Comparison of ENCODE assay signal across 8 cellular contexts in the genomic region with DNA sequence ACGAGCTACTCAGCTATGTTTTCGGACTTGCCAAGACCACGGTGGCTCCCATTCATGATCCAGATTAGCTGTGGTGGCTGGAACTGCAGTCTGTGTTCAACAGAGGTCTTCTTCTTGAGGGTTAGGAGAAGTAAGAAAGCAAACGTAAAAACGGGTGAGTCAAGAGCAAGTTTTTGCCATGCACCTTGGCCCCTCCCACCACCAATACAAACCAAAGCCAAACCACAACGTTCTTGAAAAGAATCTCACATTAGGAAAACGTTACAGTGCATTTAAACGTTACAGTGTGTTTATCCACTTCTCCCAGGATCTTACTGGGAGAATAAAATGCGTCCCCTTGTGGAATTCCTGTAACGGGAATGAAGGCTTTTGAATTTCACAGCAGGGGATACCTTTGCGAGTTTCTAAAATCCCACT. TPM values are rescaled to one million over a fixed set of nuclear protein-coding genes. Genes with fewer than 3 reads are reported as not detected.
DNase-seq lines count a peak whose midpoint lies in the region; ATAC-seq and TF ChIP-seq lines count a peak whose summit lies in the region.

No MANE protein-coding gene starts in this region.

- CTCF ChIA-PET in activated naive CD4-positive, alpha-beta T cell treated with anti-CD3 and anti-CD28 coated beads for 36 hours (lab: Charles Lee), result interaction anchor here (0.6 to 6.7 kb wide), 16 partner anchors 12 to 460 kb away, joined by 3 to 60 read pairs (median 4); a partner anchor contains a TSS

- TF ChIP-seq CTCF in GM12875 (IDR thresholded peaks at IDR 0.05; ENCODE audit: borderline replicate concordance, insufficient read depth, low read depth, low read length), result no peak

- WGBS in right cardiac atrium, result 6% methylated on average over 11 of the region's 11 CpGs

- H3K9me3 Mint-ChIP-seq in activated naive CD4-positive, alpha-beta T cell treated with anti-CD3 and anti-CD28 coated beads for 36 hours, result no peaks in the 10 kb centered on the region

- DNase-seq in RPMI7951 (ENCODE audit: low read depth) (peak; percentile 73), right cardiac atrium (no peak), epidermal melanocyte (ENCODE audit: insufficient read length, low spot score) (no peak)
- peak; percentile 84 for DNase-seq in activated naive CD4-positive, alpha-beta T cell treated with anti-CD3 and anti-CD28 coated beads for 36 hours

- H3K27ac Mint-ChIP-seq in activated naive CD4-positive, alpha-beta T cell treated with anti-CD3 and anti-CD28 coated beads for 36 hours, result peak overlapping the region; percentile 93

- H3K4me1 Mint-ChIP-seq in activated naive CD4-positive, alpha-beta T cell treated with anti-CD3 and anti-CD28 coated beads for 36 hours (ENCODE audit: low read depth), result peaks cover 40% of the 10 kb centered on the region

- peaks cover 2% of the 10 kb centered on the region for H3K36me3 Mint-ChIP-seq in activated naive CD4-positive, alpha-beta T cell treated with anti-CD3 and anti-CD28 coated beads for 36 hours (ENCODE audit: low read depth)

- H3K4me3 Mint-ChIP-seq in activated naive CD4-positive, alpha-beta T cell treated with anti-CD3 and anti-CD28 coated beads for 36 hours, result peak overlapping the region; percentile 94

- H3K4me1 ChIP-seq in right cardiac atrium (ENCODE audit: control insufficient read depth, insufficient read depth, low read length), result peaks cover 3% of the 10 kb centered on the region

- H3K27me3 ChIP-seq in right cardiac atrium (ENCODE audit: control insufficient read depth, insufficient read depth), result no peaks in the 10 kb centered on the region

- H3K4me3 ChIP-seq in GM12875 (ENCODE audit: low read depth, low read length), result peak overlapping the region; percentile 79
- H3K4me3 ChIP-seq in right cardiac atrium (ENCODE audit: low read length), result peak overlapping the region; percentile 89
- H3K4me3 ChIP-seq in skin epidermis, result peak overlapping the region; percentile 58 to 87 (median 84)

- intact Hi-C loops in activated naive CD4-positive, alpha-beta T cell treated with anti-CD3 and anti-CD28 coated beads for 36 hours (cut with micrococcal nuclease), result loop anchor here (5.0 kb wide), 1 partner anchor 51 kb away; no protein-coding TSS in a partner anchor
- intact Hi-C loops in right cardiac atrium (cut with DNase I), result loop anchor here in 3 of 4 donors (10.0 kb wide), 3 partner anchors 248 to 458 kb away; no protein-coding TSS in a partner anchor

- peak overlapping the region; percentile 85 for H3K27ac ChIP-seq in right cardiac atrium (ENCODE audit: low read length)
- peak overlapping the region in 20 of 21 experiments; percentile 21 to 96 (median 86) for H3K27ac ChIP-seq in skin epidermis

- H3K27me3 Mint-ChIP-seq in activated naive CD4-positive, alpha-beta T cell treated with anti-CD3 and anti-CD28 coated beads for 36 hours (ENCODE audit: low read depth), result no peaks in the 10 kb centered on the region

- no peaks in the 10 kb centered on the region for H3K9me3 ChIP-seq in right cardiac atrium (ENCODE audit: control insufficient read depth, low read length)

- ATAC-seq in right cardiac atrium (no peak), GM18873 (IDR thresholded peaks at IDR 0.05; ENCODE audit: low FRiP score, unreplicated experiment) (no peak), HG02981 (IDR thresholded peaks at IDR 0.05; ENCODE audit: unreplicated experiment) (no peak)

RNA-seq across cellular contexts. Expression of a gene that starts 0.7 kb away (rescaled TPM):
- total RNA-seq in RPMI7951 (2014; rRNA removed; shearing (Covaris generic)), result 0.98 and 1.4 TPM in 2 replicates
- 1 to 10 TPM; 1.1 to 1.2 TPM for total RNA-seq in activated naive CD4-positive, alpha-beta T cell treated with anti-CD3 and anti-CD28 coated beads for 36 hours
- 1 to 10 TPM in 1 of 4 donors, under 1 TPM in 3; 0.42 to 1.1 (median 0.95) TPM for total RNA-seq in right cardiac atrium
- polyA plus RNA-seq in right cardiac atrium, result 0.61 TPM

RNA-seq across cellular contexts. Expression of a gene that starts 1.0 kb away (rescaled TPM):
- 4.4 and 5.9 TPM in 2 replicates for total RNA-seq in RPMI7951 (2014; rRNA removed; shearing (Covaris generic))
- total RNA-seq in activated naive CD4-positive, alpha-beta T cell treated with anti-CD3 and anti-CD28 coated beads for 36 hours, result 1 to 10 TPM; 2.4 to 2.7 TPM
- 1 to 10 TPM; 6.2 to 7.6 (median 6.7) TPM for total RNA-seq in right cardiac atrium
- 0.72 TPM for polyA plus RNA-seq in right cardiac atrium

Comparison
In these comparisons a context has a peak if more than half of its experiments do, and no peak if none do; other contexts are left out.
1. DNase-seq: peak in RPMI7951 (single experiment) and activated naive CD4-positive, alpha-beta T cell treated with anti-CD3 and anti-CD28 coated beads for 36 hours (single experiment); none in right cardiac atrium (0 of 3) and epidermal melanocyte (single experiment).
2. Peak in every context shown above with its lines, with median percentiles within 50 percentile points of each other: H3K4me3 ChIP-seq.